In the genomic region with DNA sequence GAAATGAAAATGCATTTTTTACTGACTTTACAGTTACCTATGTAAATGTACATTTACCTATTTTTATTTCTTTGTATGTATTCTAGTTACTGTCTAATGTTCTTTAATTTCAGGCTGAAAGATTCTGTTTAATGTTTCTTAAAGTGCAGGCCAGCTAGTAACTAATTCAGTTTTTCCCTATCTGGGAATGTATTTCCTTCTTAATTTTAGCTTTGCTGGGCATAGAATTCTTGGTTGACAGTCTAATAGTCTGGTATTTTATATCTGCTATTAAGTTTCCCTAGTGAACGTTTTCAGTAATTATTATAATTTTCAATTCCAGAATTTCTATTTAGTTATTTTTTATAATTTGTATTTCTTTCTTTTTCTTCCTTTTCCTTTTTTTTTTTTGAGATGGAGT, we compare ENCODE assay signal across 7 cellular contexts.
"Had no signal": no experiment of that assay in that cellular context is flagged by ENCODE, and none has a peak within 500 bp of the region (broad histone marks: within the 10 kb centered on the region; RNA-seq: fewer than 3 reads in every experiment).

No MANE protein-coding gene starts in this region.

- H3K4me3 ChIP-seq: GM12878 had no signal

- DNase-seq: GDM1, GF-D8 had no signal

- ATAC-seq: GM12878 had no signal

- FAIRE-seq: GM12878, GM12891, GM12892, GM18507, GM19239 had no signal
